8 cellular contexts compared by ENCODE assay signal in the genomic region with DNA sequence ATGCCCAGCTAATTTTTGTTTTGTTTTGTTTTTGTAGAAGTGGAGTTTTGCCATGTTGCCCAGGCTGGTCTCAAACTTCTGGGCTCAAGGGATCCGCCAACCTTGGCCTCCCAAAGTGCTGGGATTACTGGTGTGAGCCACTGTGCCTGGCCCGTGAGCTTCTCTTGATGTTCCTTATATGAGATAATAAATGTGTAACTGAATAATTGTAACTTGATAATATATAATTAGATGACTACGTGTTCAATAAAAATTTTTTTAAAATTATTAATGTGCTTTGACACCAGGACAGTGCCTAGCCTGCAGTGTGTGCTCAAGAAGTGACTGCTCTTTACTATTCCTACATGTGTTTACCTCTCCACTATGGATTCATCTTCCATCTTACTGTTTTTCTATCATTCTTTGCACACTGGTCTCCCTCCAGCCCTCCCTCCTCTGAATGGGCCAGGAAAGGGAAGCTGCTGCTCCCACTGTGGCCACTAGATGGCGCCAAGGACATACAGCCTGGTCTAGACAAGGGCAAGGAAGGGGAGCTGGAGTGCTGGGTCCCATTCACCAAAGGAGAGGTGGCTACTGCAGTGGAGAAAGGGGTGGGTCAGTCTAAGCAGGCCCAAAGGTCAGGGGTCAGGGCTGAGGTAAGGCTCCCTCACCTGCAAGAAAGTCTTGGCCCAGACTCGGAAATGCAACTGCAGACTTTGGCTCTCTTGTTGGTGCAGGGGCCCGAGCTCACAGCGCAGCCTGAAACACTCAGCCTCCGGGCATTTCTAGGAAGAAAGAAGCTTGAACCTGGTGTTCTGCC. TPM values are rescaled to one million over a fixed set of nuclear protein-coding genes. Genes with fewer than 3 reads are reported as not detected.
DNase-seq lines count a peak whose midpoint lies in the region; ATAC-seq and TF ChIP-seq lines count a peak whose summit lies in the region.

No MANE protein-coding gene starts in this region.

- H3K4me3 ChIP-seq in MG63 (no peak overlapping the region), upper lobe of left lung (no peak overlapping the region)

- WGBS in upper lobe of left lung, 2 donors: 65 to 71% methylated on average over 4 to 8 of the region's 8 CpGs

- DNase-seq in COLO668 (lab: John Stamatoyannopoulos, UW; ENCODE audit: unreplicated experiment) (peak; percentile 34), MG63 (peak; percentile 72), SK-N-DZ (ENCODE audit: low spot score) (peak; percentile 83), germinal center (ENCODE audit: low spot score) (peak; percentile 85), pons (ENCODE audit: low spot score) (peak; percentile 88), upper lobe of left lung (peak in 1 of 2 donors; percentile 84)
- peak; percentile 86 for DNase-seq in activated gamma-delta T cell treated with anti-CD3 and anti-CD28 coated beads, Interleukin-2, amount 50 U/mL, for 16 hours (ENCODE audit: low read depth)

- H3K27me3 ChIP-seq in MG63 (no peaks in the 10 kb centered on the region), upper lobe of left lung (no peaks in the 10 kb centered on the region)

- H3K36me3 ChIP-seq in MG63: peaks cover 93% of the 10 kb centered on the region
- peaks cover 15 to 100% (median 85%) of the 10 kb centered on the region in 4 donors for H3K36me3 ChIP-seq in upper lobe of left lung

- TF ChIP-seq POLR2A in upper lobe of left lung (IDR thresholded peaks at IDR 0.05): peak in 1 of 4 donors; percentile 8

- peak overlapping the region in 1 of 4 donors; percentile 25 for H3K27ac ChIP-seq in upper lobe of left lung

- peak; percentile 92 to 99 (median 94) for TF ChIP-seq CTCF in upper lobe of left lung (IDR thresholded peaks at IDR 0.05)

- no peak for TF ChIP-seq EP300 in upper lobe of left lung (IDR thresholded peaks at IDR 0.05)

- H3K9me3 ChIP-seq in MG63: no peaks in the 10 kb centered on the region
- H3K9me3 ChIP-seq in upper lobe of left lung: no peaks in the 10 kb centered on the region

- H3K4me1 ChIP-seq in upper lobe of left lung: peaks cover 0 to 2% (median 0%) of the 10 kb centered on the region in 4 donors

- ATAC-seq in GM21529 (IDR thresholded peaks at IDR 0.05; ENCODE audit: unreplicated experiment) (peak; percentile 88), upper lobe of left lung (ENCODE audit: low FRiP score in 2 of 2) (peak; percentile 90 to 92)

RNA-seq across cellular contexts. Expression of gene ZNF385A, which starts 14.7 kb away (rescaled TPM):
- 0.89 TPM in 1 of 2 replicates, not detected in the other for total RNA-seq in MG63 (2014; rRNA removed; shearing (Covaris generic); ENCODE audit: low replicate concordance)
- 19.5 and 30.2 TPM in 2 replicates for polyA plus RNA-seq in SK-N-DZ (2014; cell fraction: cytosol; rRNA removed)
- 7.6 and 21.2 TPM in 2 replicates for polyA plus RNA-seq in SK-N-DZ (2014; cell fraction: nucleus; rRNA removed)
- 10 to 100 TPM; 18.5 to 43.8 (median 23.0) TPM for total RNA-seq in upper lobe of left lung

RNA-seq across cellular contexts. Expression of gene ITGA5, which starts 19.9 kb away (rescaled TPM):
- total RNA-seq in MG63 (2014; rRNA removed; shearing (Covaris generic); ENCODE audit: low replicate concordance): 74.3 and 91.5 TPM in 2 replicates
- 0.05 TPM in 1 of 2 replicates, not detected in the other for polyA plus RNA-seq in SK-N-DZ (2014; cell fraction: cytosol; rRNA removed)
- 0.05 and 0.12 TPM in 2 replicates for polyA plus RNA-seq in SK-N-DZ (2014; cell fraction: nucleus; rRNA removed)
- total RNA-seq in upper lobe of left lung: 100 to 1,000 TPM in 2 of 6 donors, 10 to 100 TPM in 4; 48.3 to 146 (median 92.6) TPM

RNA-seq across cellular contexts. Expression of gene GPR84, which starts 34.9 kb away (rescaled TPM):
- not detected in 2 replicates for total RNA-seq in MG63 (2014; rRNA removed; shearing (Covaris generic); ENCODE audit: low replicate concordance)
- not detected in 2 replicates for polyA plus RNA-seq in SK-N-DZ (2014; cell fraction: cytosol; rRNA removed)
- polyA plus RNA-seq in SK-N-DZ (2014; cell fraction: nucleus; rRNA removed): not detected in 2 replicates
- 1 to 10 TPM in 3 of 6 donors, under 1 TPM in 1, not detected in 2; 0.39 to 2.1 (median 1.1) TPM for total RNA-seq in upper lobe of left lung

Comparison
In these comparisons a context has a peak if more than half of its experiments do, and no peak if none do; other contexts are left out.
1. RNA of gene ZNF385A, which starts 14.7 kb away (total RNA-seq): 18.5 to 43.8 TPM in upper lobe of left lung; 0.89 TPM in MG63; every median in the first group is over 10 times any median in the second.